Comparison of ENCODE assay signal across 13 cellular contexts in the genomic region with DNA sequence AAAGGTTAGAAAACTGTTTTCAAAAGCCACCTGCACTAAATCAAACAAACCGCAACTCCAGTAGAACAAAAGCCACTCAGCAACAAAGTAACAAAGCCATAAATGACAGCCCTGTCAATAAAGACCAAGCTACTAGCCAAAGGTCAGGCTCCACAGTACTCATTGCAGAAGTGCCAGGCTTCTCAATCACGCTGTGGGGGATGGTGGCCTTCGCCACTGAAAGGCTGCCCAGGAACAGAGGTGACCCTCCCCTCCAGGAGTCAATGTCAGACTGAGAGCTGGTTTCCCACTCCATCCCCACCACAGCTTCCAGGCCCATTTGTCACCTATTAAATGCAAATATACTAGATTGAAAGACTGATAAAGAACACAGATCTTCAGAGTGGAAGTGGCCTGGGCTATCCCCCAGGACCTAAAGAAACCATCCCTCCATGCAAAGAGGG. TPM values are rescaled to one million over a fixed set of nuclear protein-coding genes. Genes with fewer than 3 reads are reported as not detected.
DNase-seq lines count a peak whose midpoint lies in the region; ATAC-seq and TF ChIP-seq lines count a peak whose summit lies in the region.
"Had no signal": no experiment of that assay in that cellular context is flagged by ENCODE, and none has a peak within 500 bp of the region (broad histone marks: within the 10 kb centered on the region; RNA-seq: fewer than 3 reads in every experiment).

No MANE protein-coding gene starts in this region.

- no peak for TF ChIP-seq CTCF in neural crest cell (conservative IDR thresholded peaks at IDR 0.05)

- peak overlapping the region; percentile 66 for H3K4me3 Mint-ChIP-seq in neural crest cell
- no peak overlapping the region for H3K4me3 Mint-ChIP-seq in natural killer cell treated with Interleukin-12 subunit alpha and Interleukin-12 subunit beta and Interleukin-15 and Interleukin-18, amount 100 ng/mL, for 72 hours
- H3K4me3 Mint-ChIP-seq: activated T-cell treated with anti-CD3 and anti-CD28 coated beads, Interleukin-2, amount 50 U/mL, for 24 hours; nephron had no signal

- peak; percentile 47 for DNase-seq in DMS79 (lab: John Stamatoyannopoulos, UW)
- peak; percentile 100 for DNase-seq in NCI-H146 treated with DMSO at 0.1 percent for 48 hours (lab: John Stamatoyannopoulos, UW; ENCODE audit: unreplicated experiment)
- peak; percentile 89 to 92 for DNase-seq in SHP77 (lab: John Stamatoyannopoulos, UW)
- no peak for DNase-seq in neural crest cell (ENCODE audit: low read depth, low spot score)
- DNase-seq in natural killer cell treated with Interleukin-12 subunit alpha and Interleukin-12 subunit beta and Interleukin-15 and Interleukin-18, amount 100 ng/mL, for 72 hours (ENCODE audit: low spot score), result no peak
- no peak for DNase-seq in Ammon's horn (ENCODE audit: low spot score)
- DNase-seq in activated T-cell treated with anti-CD3 and anti-CD28 coated beads, Interleukin-2, amount 50 U/mL, for 48 hours, result no peak
- DNase-seq: activated T-cell treated with anti-CD3 and anti-CD28 coated beads, Interleukin-2, amount 50 U/mL, for 24 hours; brain microvascular endothelial cell; stimulated activated naive CD4-positive, alpha-beta T cell; T1000 had no signal

- H3K27ac Mint-ChIP-seq in neural crest cell (ENCODE audit: unreplicated experiment), result no peak overlapping the region
- no peak overlapping the region for H3K27ac Mint-ChIP-seq in natural killer cell treated with Interleukin-12 subunit alpha and Interleukin-12 subunit beta and Interleukin-15 and Interleukin-18, amount 100 ng/mL, for 72 hours
- H3K27ac Mint-ChIP-seq: activated T-cell treated with anti-CD3 and anti-CD28 coated beads, Interleukin-2, amount 50 U/mL, for 24 hours had no signal

- peaks cover 49% of the 10 kb centered on the region for H3K27me3 Mint-ChIP-seq in neural crest cell (ENCODE audit: low read depth)
- peaks cover 18 to 22% of the 10 kb centered on the region in 2 donors for H3K27me3 Mint-ChIP-seq in natural killer cell treated with Interleukin-12 subunit alpha and Interleukin-12 subunit beta and Interleukin-15 and Interleukin-18, amount 100 ng/mL, for 72 hours

- H3K36me3 Mint-ChIP-seq in neural crest cell (ENCODE audit: low read depth), result peaks cover 3% of the 10 kb centered on the region
- H3K36me3 Mint-ChIP-seq in natural killer cell treated with Interleukin-12 subunit alpha and Interleukin-12 subunit beta and Interleukin-15 and Interleukin-18, amount 100 ng/mL, for 72 hours, result peaks cover 4% of the 10 kb centered on the region

- peaks cover 34% of the 10 kb centered on the region for H3K4me1 Mint-ChIP-seq in neural crest cell
- no peaks in the 10 kb centered on the region for H3K4me1 Mint-ChIP-seq in natural killer cell treated with Interleukin-12 subunit alpha and Interleukin-12 subunit beta and Interleukin-15 and Interleukin-18, amount 100 ng/mL, for 72 hours (ENCODE audit: low read depth in 2 of 2)

- ATAC-seq in HG02981 (IDR thresholded peaks at IDR 0.05; ENCODE audit: unreplicated experiment), result no peak
- ATAC-seq in natural killer cell treated with Interleukin-12 subunit alpha and Interleukin-12 subunit beta and Interleukin-15 and Interleukin-18, amount 100 ng/mL, for 72 hours, result no peak

- H3K9me3 Mint-ChIP-seq in neural crest cell, result no peaks in the 10 kb centered on the region
- H3K9me3 Mint-ChIP-seq in natural killer cell treated with Interleukin-12 subunit alpha and Interleukin-12 subunit beta and Interleukin-15 and Interleukin-18, amount 100 ng/mL, for 72 hours, result peaks cover 4% of the 10 kb centered on the region

RNA-seq across cellular contexts. Expression of a gene that starts 5.9 kb away (rescaled TPM):
- total RNA-seq in neural crest cell, result 0.05 and 0.09 TPM in 2 replicates
- not detected for total RNA-seq in natural killer cell treated with Interleukin-12 subunit alpha and Interleukin-12 subunit beta and Interleukin-15 and Interleukin-18, amount 100 ng/mL, for 72 hours

Comparison
In these comparisons a context has a peak if more than half of its experiments do, and no peak if none do; other contexts are left out.
1. DNase-seq: peak in DMS79 (single experiment), NCI-H146 treated with DMSO at 0.1 percent for 48 hours (single experiment) and SHP77 (2 of 2); none in neural crest cell (single experiment), natural killer cell treated with Interleukin-12 subunit alpha and Interleukin-12 subunit beta and Interleukin-15 and Interleukin-18, amount 100 ng/mL, for 72 hours (single experiment), Ammon's horn (single experiment) and activated T-cell treated with anti-CD3 and anti-CD28 coated beads, Interleukin-2, amount 50 U/mL, for 48 hours (0 of 2).